Comparison of ENCODE assay signal across 9 cellular contexts in the genomic region with DNA sequence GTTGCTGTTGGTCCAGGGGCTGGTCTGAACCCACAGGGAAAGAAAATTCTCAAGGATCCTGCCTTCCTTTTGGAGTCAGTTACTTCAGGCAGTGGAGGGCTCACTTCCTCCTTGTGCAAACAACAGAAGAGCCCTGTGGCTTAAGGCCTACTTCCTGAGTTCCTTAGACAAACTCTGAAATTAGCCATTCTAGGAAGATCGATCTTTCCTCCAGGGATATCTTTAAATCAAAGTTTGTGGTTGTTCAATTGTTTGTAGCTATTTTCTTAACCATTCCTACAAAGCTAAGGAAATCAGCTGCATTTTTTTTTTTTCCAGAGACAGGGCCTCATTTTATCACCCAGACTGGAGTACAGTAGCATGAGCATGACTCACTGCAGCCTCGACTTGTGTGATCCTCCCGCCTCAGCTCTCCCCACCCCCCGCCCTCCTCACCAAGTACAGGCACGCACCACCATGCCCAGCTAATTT.
DNase-seq lines count a peak whose midpoint lies in the region; ATAC-seq, FAIRE-seq and TF ChIP-seq lines count a peak whose summit lies in the region.
"Had no signal": no experiment of that assay in that cellular context is flagged by ENCODE, and none has a peak within 500 bp of the region (broad histone marks: within the 10 kb centered on the region; RNA-seq: fewer than 3 reads in every experiment).

No MANE protein-coding gene starts in this region.

- ATAC-seq in thoracic aorta (ENCODE audit: insufficient number of reproducible peaks, low FRiP score, low read depth) (peak; percentile 68), HG02759 (IDR thresholded peaks at IDR 0.05; ENCODE audit: unreplicated experiment) (no peak), HG03460 (IDR thresholded peaks at IDR 0.05; ENCODE audit: unreplicated experiment) (no peak)

- H3K9me3 ChIP-seq in astrocyte (ENCODE audit: insufficient read depth, low read depth, low read length): no peaks in the 10 kb centered on the region
- H3K9me3 ChIP-seq in thoracic aorta: no peaks in the 10 kb centered on the region

- peaks cover 3% of the 10 kb centered on the region for H3K9me3 Mint-ChIP-seq in astrocyte (ENCODE audit: unreplicated experiment)

- DNase-seq in DMS53 (lab: John Stamatoyannopoulos, UW) (peak; percentile 68), NCI-H69 (lab: John Stamatoyannopoulos, UW) (peak; percentile 13), astrocyte (ENCODE audit: low read depth) (peak; percentile 99), left kidney (ENCODE audit: low read depth, low spot score) (peak; percentile 49), thoracic aorta (ENCODE audit: low spot score) (no peak), NCI-H1436 treated with DMSO at 0.1 percent for 48 hours (lab: John Stamatoyannopoulos, UW) (no peak)

- peaks cover 15% of the 10 kb centered on the region for H3K36me3 Mint-ChIP-seq in astrocyte (ENCODE audit: low read depth, unreplicated experiment)
- H3K36me3 Mint-ChIP-seq: memory B cell had no signal

- peaks cover 50% of the 10 kb centered on the region for H3K4me1 Mint-ChIP-seq in astrocyte (ENCODE audit: low read depth, unreplicated experiment)

- H3K9ac ChIP-seq in astrocyte (ENCODE audit: low read length): peak overlapping the region; percentile 81

- peak overlapping the region; percentile 97 for H3K27ac ChIP-seq in astrocyte (ENCODE audit: low read depth, low read length)
- H3K27ac ChIP-seq in thoracic aorta: peak overlapping the region; percentile 48 to 51

- peaks cover 44% of the 10 kb centered on the region for H3K79me2 ChIP-seq in astrocyte (ENCODE audit: insufficient read depth, low read length)

- peaks cover 37% of the 10 kb centered on the region for H3K4me1 ChIP-seq in astrocyte (ENCODE audit: insufficient read depth, low read length)
- peaks cover 15 to 38% of the 10 kb centered on the region in 2 donors for H3K4me1 ChIP-seq in thoracic aorta (ENCODE audit: control insufficient read depth in 1 of 2, low read depth in 2 of 2)

- peak overlapping the region; percentile 60 for H2AFZ ChIP-seq in astrocyte (ENCODE audit: low read depth, low read length)

- peak overlapping the region; percentile 90 for H3K27ac Mint-ChIP-seq in astrocyte (ENCODE audit: unreplicated experiment)
- H3K27ac Mint-ChIP-seq: memory B cell had no signal

- no peak for FAIRE-seq in astrocyte (lab: Jason Lieb, UNC)

- H3K36me3 ChIP-seq in astrocyte (ENCODE audit: insufficient read depth, low read length): no peaks in the 10 kb centered on the region
- no peaks in the 10 kb centered on the region for H3K36me3 ChIP-seq in thoracic aorta

- H3K4me2 ChIP-seq in astrocyte (ENCODE audit: low read length): peak overlapping the region; percentile 70

- TF ChIP-seq CTCF in astrocyte (IDR thresholded peaks at IDR 0.05; ENCODE audit: insufficient read depth, low read depth, low read length) (no peak), thoracic aorta (IDR thresholded peaks at IDR 0.05) (no peak)

- H4K20me1 ChIP-seq in astrocyte (ENCODE audit: insufficient read depth, low read length): no peaks in the 10 kb centered on the region

- H3K27me3 ChIP-seq in astrocyte (ENCODE audit: insufficient read depth, low read length) (no peaks in the 10 kb centered on the region), thoracic aorta (replicated peaks; ENCODE audit: insufficient read depth) (no peaks in the 10 kb centered on the region)

- H3K27me3 Mint-ChIP-seq in astrocyte (ENCODE audit: low read depth, unreplicated experiment): no peaks in the 10 kb centered on the region

- H3K4me3 ChIP-seq in astrocyte (ENCODE audit: insufficient read depth, low read depth, low read length): no peak overlapping the region
- no peak overlapping the region for H3K4me3 ChIP-seq in thoracic aorta

- peak overlapping the region; percentile 69 for H3K4me3 Mint-ChIP-seq in astrocyte (ENCODE audit: unreplicated experiment)
- H3K4me3 Mint-ChIP-seq: memory B cell had no signal

Comparison
In these comparisons a context has a peak if more than half of its experiments do, and no peak if none do; other contexts are left out.
1. DNase-seq: peak in DMS53 (single experiment), NCI-H69 (single experiment), astrocyte (single experiment) and left kidney (single experiment); none in thoracic aorta (single experiment) and NCI-H1436 treated with DMSO at 0.1 percent for 48 hours (single experiment).